18 cellular contexts compared by ENCODE assay signal in genomic region chr21:33854604-33855003, GRCh38.
DNase-seq lines count a peak whose midpoint lies in the region; ATAC-seq, FAIRE-seq and TF ChIP-seq lines count a peak whose summit lies in the region.
"Had no signal": no experiment of that assay in that cellular context is flagged by ENCODE, and none has a peak within 500 bp of the region (broad histone marks: within the 10 kb centered on the region; RNA-seq: fewer than 3 reads in every experiment).

No MANE protein-coding gene starts in this region.

- no peak overlapping the region for H3K4ac ChIP-seq in mesendoderm (ENCODE audit: low read depth, low read length)

- H4K5ac ChIP-seq in mesendoderm (ENCODE audit: low read length) = no peak overlapping the region

- FAIRE-seq in bronchial epithelial cell (lab: Jason Lieb, UNC) = no peak
- FAIRE-seq: A204.1, H1, RCC 7860 had no signal

- no peak for TF ChIP-seq POLR2A in uterus (IDR thresholded peaks at IDR 0.05)

- H2BK15ac ChIP-seq in mesendoderm (replicated peaks; ENCODE audit: low read depth) = no peak overlapping the region

- H3K36me3 ChIP-seq in bronchial epithelial cell (ENCODE audit: control insufficient read depth, insufficient read depth, low read length) (no peaks in the 10 kb centered on the region), mesendoderm (ENCODE audit: control insufficient read depth, insufficient read depth, low read length) (no peaks in the 10 kb centered on the region), uterus (no peaks in the 10 kb centered on the region)

- H2BK120ac ChIP-seq in mesendoderm (ENCODE audit: low read depth, low read length) = no peak overlapping the region

- H3K9ac ChIP-seq in mesendoderm (ENCODE audit: low read length) = no peak overlapping the region

- no peak overlapping the region for H3K23ac ChIP-seq in mesendoderm (ENCODE audit: low read length)

- no peak overlapping the region for H3K18ac ChIP-seq in mesendoderm (ENCODE audit: low read length)

- no peak for TF ChIP-seq CTCF in bronchial epithelial cell (IDR thresholded peaks at IDR 0.05; ENCODE audit: insufficient read depth, low read length, severe bottlenecking)
- no peak for TF ChIP-seq CTCF in uterus (IDR thresholded peaks at IDR 0.05)

- no peak overlapping the region for H3K56ac ChIP-seq in mesendoderm (ENCODE audit: low read length)

- H3K27me3 ChIP-seq in bronchial epithelial cell (ENCODE audit: control insufficient read depth, insufficient read depth, low read length) (no peaks in the 10 kb centered on the region), mesendoderm (ENCODE audit: insufficient read depth, low read length, poor library complexity) (no peaks in the 10 kb centered on the region), uterus (no peaks in the 10 kb centered on the region)

- H3K4me1 ChIP-seq in mesendoderm (ENCODE audit: control insufficient read depth, low read depth, low read length) = no peaks in the 10 kb centered on the region
- H3K4me1 ChIP-seq in uterus = no peaks in the 10 kb centered on the region

- H3K4me2 ChIP-seq in mesendoderm (ENCODE audit: low read length) = no peak overlapping the region

- no peak for ATAC-seq in GM21723 (IDR thresholded peaks at IDR 0.05; ENCODE audit: unreplicated experiment)
- ATAC-seq: activated T-cell treated with anti-CD3 and anti-CD28 coated beads, Interleukin-2, amount 50 U/mL, for 72 hours had no signal

- no peak overlapping the region for H2BK5ac ChIP-seq in mesendoderm (ENCODE audit: low read length)

- H3K79me2 ChIP-seq in mesendoderm (ENCODE audit: control insufficient read depth, insufficient read depth, low read length) = no peaks in the 10 kb centered on the region

- H4K8ac ChIP-seq in mesendoderm (ENCODE audit: low read depth, low read length) = no peak overlapping the region

- WGBS in mesendoderm (ENCODE audit: extremely low coverage, insufficient coverage, low lambda C conversion rate) = no CpG with 5 or more reads among the region's 5 CpGs

- H3K27ac ChIP-seq in mesendoderm (ENCODE audit: low read depth, low read length) = no peak overlapping the region
- H3K27ac ChIP-seq in uterus = no peak overlapping the region

- no peaks in the 10 kb centered on the region for H3K9me3 ChIP-seq in uterus

- intact Hi-C loops in uterus (cut with DNase I; ENCODE audit: low total_unique reads) = no loop called here

- peak; percentile 9 to 29 for DNase-seq in NCI-H2081 (lab: John Stamatoyannopoulos, UW)
- no peak for DNase-seq in NCI-H2081 treated with DMSO at 0.1 percent for 48 hours (lab: John Stamatoyannopoulos, UW)
- peak; percentile 63 for DNase-seq in NCI-H146 treated with DMSO at 0.1 percent for 48 hours (lab: John Stamatoyannopoulos, UW; ENCODE audit: unreplicated experiment)
- peak; percentile 78 for DNase-seq in bronchial epithelial cell (ENCODE audit: low read depth)
- peak; percentile 42 for DNase-seq in mesendoderm
- DNase-seq in activated CD4-positive, CD25-positive, alpha-beta regulatory T cell (lab: John Stamatoyannopoulos, UW) = no peak
- no peak for DNase-seq in uterus
- DNase-seq: activated CD4-positive, alpha-beta T cell treated with anti-CD3 and anti-CD28 coated beads, Interleukin-2, amount 50 U/mL, for 48 hours; activated T-cell treated with anti-CD3 and anti-CD28 coated beads, Interleukin-2, amount 50 U/mL, for 72 hours; amniotic stem cell; CD8-positive, alpha-beta memory T cell; cortex of kidney; NCI-H510A treated with DMSO at 0.1 percent for 48 hours; occipital lobe had no signal

- no peak overlapping the region for H3K4me3 ChIP-seq in bronchial epithelial cell (ENCODE audit: low read depth, low read length)
- H3K4me3 ChIP-seq in mesendoderm (ENCODE audit: low read length) = no peak overlapping the region
- H3K4me3 ChIP-seq in uterus = no peak overlapping the region

- no peak overlapping the region for H2AK5ac ChIP-seq in mesendoderm (ENCODE audit: low read length)

- no peaks in the 10 kb centered on the region for H3K79me1 ChIP-seq in mesendoderm (ENCODE audit: low read length)

Comparison
In these comparisons a context has a peak if more than half of its experiments do, and no peak if none do; other contexts are left out.
1. DNase-seq: peak in NCI-H2081 (2 of 2), NCI-H146 treated with DMSO at 0.1 percent for 48 hours (single experiment), bronchial epithelial cell (single experiment) and mesendoderm (single experiment); none in NCI-H2081 treated with DMSO at 0.1 percent for 48 hours (single experiment), activated CD4-positive, CD25-positive, alpha-beta regulatory T cell (0 of 4) and uterus (0 of 2).